Comparison of ENCODE assay signal across 9 cellular contexts in the genomic region with DNA sequence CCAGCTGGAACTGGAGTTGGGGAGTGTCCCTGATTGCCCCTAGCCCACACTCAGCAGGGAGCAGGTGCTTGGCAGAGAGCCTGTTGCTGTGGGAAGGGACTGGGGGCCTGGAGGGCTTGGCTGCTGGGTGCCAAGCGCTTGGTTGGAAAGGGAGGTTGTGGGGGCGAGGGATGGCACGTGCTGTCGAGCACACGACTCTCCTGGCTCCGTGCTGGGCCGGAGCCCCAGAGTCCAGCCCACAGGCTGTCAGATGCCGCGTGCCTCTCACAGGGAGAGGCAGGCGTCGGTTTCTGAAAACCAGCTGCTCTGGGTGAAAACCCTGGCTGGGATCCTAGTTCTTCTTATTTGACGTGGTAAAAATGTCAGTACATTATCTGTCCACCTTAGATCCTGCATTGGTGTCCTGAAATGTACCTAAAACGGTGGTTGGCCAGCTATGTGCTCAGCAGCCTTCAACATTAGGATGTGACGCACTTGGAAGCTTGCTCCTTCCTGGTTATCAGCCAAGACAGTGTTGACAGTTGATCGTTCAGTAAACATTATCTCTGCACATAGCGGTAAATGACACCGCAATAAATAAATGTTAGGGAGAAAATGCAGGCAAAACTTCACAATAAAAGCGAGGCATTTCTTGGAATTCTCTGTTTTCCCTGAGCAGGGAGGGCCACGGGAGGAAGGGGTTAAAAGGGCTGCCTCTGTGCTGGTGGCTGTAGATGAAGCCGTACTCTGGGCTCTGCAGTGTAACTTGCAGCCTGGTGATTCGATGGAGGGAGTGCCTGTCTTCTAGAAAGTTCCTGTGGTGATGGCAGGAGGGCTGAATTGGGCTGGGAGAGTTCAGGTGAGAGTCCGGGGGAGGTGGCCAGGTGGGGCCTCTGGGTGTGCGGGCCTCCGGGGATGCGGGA. TPM values are rescaled to one million over a fixed set of nuclear protein-coding genes. Genes with fewer than 3 reads are reported as not detected.
DNase-seq lines count a peak whose midpoint lies in the region; ATAC-seq and TF ChIP-seq lines count a peak whose summit lies in the region.
"Had no signal": no experiment of that assay in that cellular context is flagged by ENCODE, and none has a peak within 500 bp of the region (broad histone marks: within the 10 kb centered on the region; RNA-seq: fewer than 3 reads in every experiment).

No MANE protein-coding gene starts in this region.

- H3K9me3 ChIP-seq in CD8-positive, alpha-beta memory T cell (ENCODE audit: low read length): no peaks in the 10 kb centered on the region
- no peaks in the 10 kb centered on the region for H3K9me3 ChIP-seq in esophagus (ENCODE audit: control insufficient read depth in 2 of 2, insufficient read depth in 1 of 2, low read depth in 1 of 2, low read length in 1 of 2)
- no peaks in the 10 kb centered on the region for H3K9me3 ChIP-seq in osteoblast (ENCODE audit: low read depth, low read length)

- no peak overlapping the region for H3K27ac Mint-ChIP-seq in CD8-positive, alpha-beta memory T cell
- peak overlapping the region in 1 of 2 donors; percentile 66 for H3K27ac Mint-ChIP-seq in effector memory CD8-positive, alpha-beta T cell
- H3K27ac Mint-ChIP-seq: memory B cell had no signal

- POLR2A ChIA-PET in CD8-positive, alpha-beta memory T cell (lab: Charles Lee): no interaction called here

- ATAC-seq in effector memory CD8-positive, alpha-beta T cell (replicated peaks): no peak
- ATAC-seq in HG03342 (IDR thresholded peaks at IDR 0.05; ENCODE audit: unreplicated experiment): no peak
- ATAC-seq in foreskin keratinocyte: no peak

- H3K79me2 ChIP-seq in osteoblast (ENCODE audit: insufficient read depth, low read length): no peaks in the 10 kb centered on the region

- peaks cover 6 to 20% (median 13%) of the 10 kb centered on the region in 3 donors for H3K4me1 Mint-ChIP-seq in CD8-positive, alpha-beta memory T cell
- H3K4me1 Mint-ChIP-seq in effector memory CD8-positive, alpha-beta T cell (ENCODE audit: low read depth in 2 of 2): peaks cover 22 to 25% of the 10 kb centered on the region in 2 donors

- H3K36me3 ChIP-seq in CD8-positive, alpha-beta memory T cell (ENCODE audit: insufficient read depth, low read length): no peaks in the 10 kb centered on the region
- H3K36me3 ChIP-seq in esophagus (ENCODE audit: control insufficient read depth in 2 of 2, insufficient read depth in 2 of 2, low read length in 1 of 2) (no peaks in the 10 kb centered on the region), osteoblast (ENCODE audit: insufficient read depth, low read length) (no peaks in the 10 kb centered on the region)

- peak overlapping the region in 1 of 7 donors; percentile 77 for H3K4me3 Mint-ChIP-seq in CD8-positive, alpha-beta memory T cell
- no peak overlapping the region for H3K4me3 Mint-ChIP-seq in effector memory CD8-positive, alpha-beta T cell
- H3K4me3 Mint-ChIP-seq: memory B cell had no signal

- no peaks in the 10 kb centered on the region for H3K27me3 ChIP-seq in CD8-positive, alpha-beta memory T cell (ENCODE audit: insufficient read depth, low read length, poor library complexity, severe bottlenecking)
- H3K27me3 ChIP-seq in esophagus (ENCODE audit: control insufficient read depth in 1 of 2, insufficient read depth in 2 of 2, low read length in 2 of 2) (no peaks in the 10 kb centered on the region), osteoblast (ENCODE audit: insufficient read depth, low read length) (no peaks in the 10 kb centered on the region), foreskin keratinocyte (no peaks in the 10 kb centered on the region)

- peaks cover 57% of the 10 kb centered on the region for H4K20me1 ChIP-seq in osteoblast (ENCODE audit: insufficient read depth, low read length)

- no peak overlapping the region for H3K4me2 ChIP-seq in osteoblast (ENCODE audit: insufficient read depth, low read length)

- TF ChIP-seq CTCF in osteoblast (IDR thresholded peaks at IDR 0.05; ENCODE audit: extremely low read depth, low read depth, low read length): no peak
- TF ChIP-seq CTCF in foreskin keratinocyte (conservative IDR thresholded peaks at IDR 0.05): no peak

- CTCF ChIA-PET in CD8-positive, alpha-beta memory T cell (lab: Charles Lee): no interaction called here

- 37 to 43% methylated on average over 25 of the region's 25 CpGs for WGBS in esophagus, 2 donors

- peaks cover 8% of the 10 kb centered on the region for H3K4me1 ChIP-seq in CD8-positive, alpha-beta memory T cell (ENCODE audit: insufficient read depth, low read length)
- H3K4me1 ChIP-seq in esophagus (ENCODE audit: control insufficient read depth in 2 of 2, insufficient read depth in 2 of 2, low read length in 1 of 2) (peaks cover 11 to 52% of the 10 kb centered on the region in 2 donors), osteoblast (ENCODE audit: insufficient read depth, low read length) (peaks cover 9% of the 10 kb centered on the region), foreskin keratinocyte (no peaks in the 10 kb centered on the region)

- H3K9me3 Mint-ChIP-seq in CD8-positive, alpha-beta memory T cell: no peaks in the 10 kb centered on the region
- no peaks in the 10 kb centered on the region for H3K9me3 Mint-ChIP-seq in effector memory CD8-positive, alpha-beta T cell

- H3K27ac ChIP-seq in CD8-positive, alpha-beta memory T cell (ENCODE audit: low read depth, low read length): peak overlapping the region; percentile 51
- H3K27ac ChIP-seq in esophagus (ENCODE audit: low read depth in 2 of 2, low read length in 1 of 2): peak overlapping the region; percentile 22 to 48
- no peak overlapping the region for H3K27ac ChIP-seq in osteoblast (ENCODE audit: low read depth, low read length)
- no peak overlapping the region for H3K27ac ChIP-seq in foreskin keratinocyte

- no peak overlapping the region for H3K4me3 ChIP-seq in CD8-positive, alpha-beta memory T cell (ENCODE audit: low read length)
- H3K4me3 ChIP-seq in esophagus (ENCODE audit: low read depth in 1 of 2, low read length in 2 of 2): no peak overlapping the region
- no peak overlapping the region for H3K4me3 ChIP-seq in osteoblast (ENCODE audit: insufficient read depth, low read length)

- H3K27me3 Mint-ChIP-seq in CD8-positive, alpha-beta memory T cell: no peaks in the 10 kb centered on the region
- no peaks in the 10 kb centered on the region for H3K27me3 Mint-ChIP-seq in effector memory CD8-positive, alpha-beta T cell
- H3K27me3 Mint-ChIP-seq: memory B cell had no signal

- no peaks in the 10 kb centered on the region for H3K36me3 Mint-ChIP-seq in CD8-positive, alpha-beta memory T cell
- H3K36me3 Mint-ChIP-seq in effector memory CD8-positive, alpha-beta T cell (ENCODE audit: insufficient read depth): no peaks in the 10 kb centered on the region

- H2AFZ ChIP-seq in osteoblast (ENCODE audit: low read length): no peak overlapping the region

- DNase-seq in CD8-positive, alpha-beta memory T cell: no peak
- DNase-seq in NCI-H345 treated with DMSO at 0.1 percent for 48 hours (lab: John Stamatoyannopoulos, UW; ENCODE audit: unreplicated experiment): peak; percentile 23
- peak; percentile 90 for DNase-seq in osteoblast (ENCODE audit: insufficient read length, low spot score, missing footprints)
- DNase-seq in stimulated activated CD4-positive, alpha-beta T cell treated with anti-CD3 and anti-CD28 coated beads, Interleukin-4, amount 100 ng/mL, for 1 hour: no peak
- DNase-seq in effector memory CD8-positive, alpha-beta T cell: no peak
- no peak for DNase-seq in foreskin keratinocyte

RNA-seq across cellular contexts. Expression of a gene that starts 29.2 kb away (rescaled TPM):
- total RNA-seq in CD8-positive, alpha-beta memory T cell: 10 to 100 TPM; 25.3 to 33.0 TPM
- polyA plus RNA-seq in CD8-positive, alpha-beta memory T cell: 7.6 TPM
- 10 to 100 TPM; 15.6 to 18.0 TPM for polyA plus RNA-seq in esophagus
- total RNA-seq in osteoblast: 16.8 and 17.0 TPM in 2 replicates
- total RNA-seq in foreskin keratinocyte: 10.5 and 15.1 TPM in 2 replicates
- 5.5 and 5.9 TPM in 2 replicates for polyA plus RNA-seq in foreskin keratinocyte

Comparison
In these comparisons a context has a peak if more than half of its experiments do, and no peak if none do; other contexts are left out.
1. DNase-seq: peak in NCI-H345 treated with DMSO at 0.1 percent for 48 hours (single experiment) and osteoblast (single experiment); none in CD8-positive, alpha-beta memory T cell (0 of 5), stimulated activated CD4-positive, alpha-beta T cell treated with anti-CD3 and anti-CD28 coated beads, Interleukin-4, amount 100 ng/mL, for 1 hour (single experiment), effector memory CD8-positive, alpha-beta T cell (0 of 3) and foreskin keratinocyte (0 of 2).
2. H3K27ac ChIP-seq: peak in CD8-positive, alpha-beta memory T cell (single experiment) and esophagus (2 of 2); none in osteoblast (single experiment) and foreskin keratinocyte (single experiment).